8 cellular contexts compared by ENCODE assay signal in genomic region chr4:158208931-158209640, GRCh38. TPM values are rescaled to one million over a fixed set of nuclear protein-coding genes. Genes with fewer than 3 reads are reported as not detected.
DNase-seq lines count a peak whose midpoint lies in the region; ATAC-seq lines count a peak whose summit lies in the region.

No MANE protein-coding gene starts in this region.

- no peak for DNase-seq in epithelial cell of prostate (ENCODE audit: low read depth, low spot score)
- DNase-seq in DMS153 treated with DMSO at 0.1 percent for 48 hours (lab: John Stamatoyannopoulos, UW; ENCODE audit: unreplicated experiment): no peak
- no peak for DNase-seq in T-helper 9 cell
- DNase-seq in GM19240 (ENCODE audit: insufficient read length, low spot score): no peak

- H3K27ac ChIP-seq in epithelial cell of prostate (peak overlapping the region; percentile 67), temporal lobe (ENCODE audit: low read depth, low read length) (peak overlapping the region; percentile 97)

- ATAC-seq in GM19468 (IDR thresholded peaks at IDR 0.05; ENCODE audit: extremely low read depth, unreplicated experiment): peak; percentile 36
- ATAC-seq in HG03442 (IDR thresholded peaks at IDR 0.05; ENCODE audit: unreplicated experiment): peak; percentile 44
- ATAC-seq in HG02571 (IDR thresholded peaks at IDR 0.05; ENCODE audit: unreplicated experiment): no peak

RNA-seq across cellular contexts. Expression of gene TMEM144, which starts 1.2 kb away (rescaled TPM):
- total RNA-seq in temporal lobe: 1.2 TPM

RNA-seq across cellular contexts. Expression of gene GASK1B, which starts 36.3 kb away (rescaled TPM):
- 14.3 TPM for total RNA-seq in temporal lobe
